2 cellular contexts compared by ENCODE assay signal in the genomic region with DNA sequence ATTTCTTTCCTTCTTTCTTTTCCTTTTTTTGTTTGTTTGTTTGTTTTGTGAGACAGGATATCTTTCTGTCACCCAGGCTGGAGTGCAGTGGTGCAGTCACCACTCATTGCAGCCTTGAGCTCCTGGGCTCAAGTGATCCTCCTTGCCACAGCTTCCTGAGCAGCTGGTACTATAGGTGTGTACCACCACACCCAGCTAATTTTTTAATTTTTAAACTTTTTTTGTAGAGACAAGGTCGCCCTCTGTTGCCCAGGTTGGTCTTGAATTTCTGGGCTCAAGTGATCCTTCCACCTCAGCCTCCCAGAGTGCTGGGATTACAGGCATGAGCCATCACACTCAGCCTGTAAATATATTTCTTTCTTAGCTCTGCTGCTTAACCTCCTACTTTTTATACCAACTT.
TF ChIP-seq lines count a peak whose summit lies in the region.

No MANE protein-coding gene starts in this region.

TF ChIP-seq in SK-N-SH, 30 proteins besides CTCF, POLR2A, EP300 and RAD21 (continued from another document):
- TF ChIP-seq ZBTB33 (IDR thresholded peaks at IDR 0.05; ENCODE audit: borderline replicate concordance, low read depth) (no peak), RFX5 (IDR thresholded peaks at IDR 0.05; ENCODE audit: low read length) (no peak), USF2 (IDR thresholded peaks at IDR 0.05; ENCODE audit: borderline replicate concordance, low read depth, low read length) (no peak), FOSL2 (IDR thresholded peaks at IDR 0.05; ENCODE audit: borderline replicate concordance, low read depth) (no peak)

TF ChIP-seq in SK-N-SH treated with all-trans-retinoic acid at 6 μM for 48 hours, 23 proteins besides CTCF, POLR2A, EP300 and RAD21 (continued from another document):
- TF ChIP-seq CREB5 (CRISPR knock-in tag; IDR thresholded peaks at IDR 0.05; ENCODE audit: low read depth) (no peak), ISL1 (CRISPR knock-in tag; IDR thresholded peaks at IDR 0.05) (no peak), CSDC2 (CRISPR knock-in tag; IDR thresholded peaks at IDR 0.05) (no peak), CSRNP3 (CRISPR knock-in tag; IDR thresholded peaks at IDR 0.05) (no peak), ZNF565 (CRISPR knock-in tag; conservative IDR thresholded peaks at IDR 0.05; ENCODE audit: low read depth) (no peak), GLIS3 (CRISPR knock-in tag; IDR thresholded peaks at IDR 0.05) (no peak), ESRRG (CRISPR knock-in tag; IDR thresholded peaks at IDR 0.05) (no peak), PPARA (CRISPR knock-in tag; IDR thresholded peaks at IDR 0.05; ENCODE audit: borderline replicate concordance) (no peak), ZFP30 (CRISPR knock-in tag; IDR thresholded peaks at IDR 0.05) (no peak), ZFP3 (CRISPR knock-in tag; IDR thresholded peaks at IDR 0.05) (no peak)
